Comparison of ENCODE assay signal across 22 cellular contexts in genomic region chr4:2074588-2074987, GRCh38. TPM values are rescaled to one million over a fixed set of nuclear protein-coding genes. Genes with fewer than 3 reads are reported as not detected.
DNase-seq lines count a peak whose midpoint lies in the region; ATAC-seq and TF ChIP-seq lines count a peak whose summit lies in the region.
"Had no signal": no experiment of that assay in that cellular context is flagged by ENCODE, and none has a peak within 500 bp of the region (broad histone marks: within the 10 kb centered on the region; RNA-seq: fewer than 3 reads in every experiment).

No MANE protein-coding gene starts in this region.

- H3K14ac ChIP-seq in neuronal stem cell (ENCODE audit: low read length) = no peak overlapping the region

- no peaks in the 10 kb centered on the region for H3K36me3 Mint-ChIP-seq in endodermal cell (ENCODE audit: low read depth)
- H3K36me3 Mint-ChIP-seq: CD8-positive, alpha-beta T cell had no signal

- H4K8ac ChIP-seq in neuronal stem cell (ENCODE audit: low read depth, low read length) = no peak overlapping the region

- H3K27me3 ChIP-seq in right cardiac atrium (ENCODE audit: control insufficient read depth, insufficient read depth) (no peaks in the 10 kb centered on the region), endodermal cell (ENCODE audit: control insufficient read depth, insufficient read depth, low read length, poor library complexity, severe bottlenecking) (no peaks in the 10 kb centered on the region), neuronal stem cell (ENCODE audit: control insufficient read depth in 3 of 3, insufficient read depth in 3 of 3, low read depth in 1 of 3, low read length in 3 of 3) (no peaks in the 10 kb centered on the region), PC-9 (ENCODE audit: insufficient read depth, low read depth) (no peaks in the 10 kb centered on the region)
- H3K27me3 ChIP-seq: SJSA1 had no signal

- no peak overlapping the region for H3K4me2 ChIP-seq in neuronal stem cell (ENCODE audit: insufficient read depth, low read length, poor library complexity, severe bottlenecking)
- no peak overlapping the region for H3K4me2 ChIP-seq in PC-9

- no peaks in the 10 kb centered on the region for H3F3A ChIP-seq in PC-9 (ENCODE audit: insufficient read depth, low read depth)

- no peak overlapping the region for H4K91ac ChIP-seq in neuronal stem cell (ENCODE audit: low read depth, low read length, poor library complexity)

- CTCF ChIA-PET in PC-9 (lab: Charles Lee) = no interaction called here

- H3K9me3 ChIP-seq in right cardiac atrium (ENCODE audit: control insufficient read depth, low read length) = no peaks in the 10 kb centered on the region
- H3K9me3 ChIP-seq in endodermal cell (ENCODE audit: control insufficient read depth, low read length) = no peaks in the 10 kb centered on the region
- H3K9me3 ChIP-seq in neuronal stem cell (replicated peaks in 1 of 2; ENCODE audit: control insufficient read depth in 2 of 2, insufficient read depth in 1 of 2, low read depth in 1 of 2, low read length in 2 of 2) = no peaks in the 10 kb centered on the region
- no peaks in the 10 kb centered on the region for H3K9me3 ChIP-seq in PC-9 (ENCODE audit: insufficient read depth, low read depth)
- H3K9me3 ChIP-seq: SJSA1 had no signal

- H3K4me3 ChIP-seq in right cardiac atrium (ENCODE audit: low read length) (no peak overlapping the region), endodermal cell (ENCODE audit: low read length) (no peak overlapping the region), neuronal stem cell (ENCODE audit: low read length in 2 of 2) (no peak overlapping the region), PC-9 (no peak overlapping the region)
- H3K4me3 ChIP-seq: SJSA1 had no signal

- H3K36me3 ChIP-seq in endodermal cell (ENCODE audit: control insufficient read depth, insufficient read depth, low read length) = no peaks in the 10 kb centered on the region
- H3K36me3 ChIP-seq in neuronal stem cell (replicated peaks in 1 of 2; ENCODE audit: control insufficient read depth in 2 of 2, insufficient read depth in 2 of 2, low read length in 2 of 2) = no peaks in the 10 kb centered on the region
- H3K36me3 ChIP-seq in PC-9 (ENCODE audit: low read depth) = no peaks in the 10 kb centered on the region
- H3K36me3 ChIP-seq: SJSA1 had no signal

- H3K79me1 ChIP-seq in neuronal stem cell (ENCODE audit: low read depth, low read length) = peaks cover 2% of the 10 kb centered on the region

- no peaks in the 10 kb centered on the region for H3K79me2 ChIP-seq in PC-9 (ENCODE audit: low read depth)

- H3K27ac Mint-ChIP-seq in endodermal cell = no peak overlapping the region
- H3K27ac Mint-ChIP-seq: CD8-positive, alpha-beta T cell had no signal

- no peak overlapping the region for H3K27ac ChIP-seq in right cardiac atrium (ENCODE audit: low read length)
- no peak overlapping the region for H3K27ac ChIP-seq in endodermal cell (ENCODE audit: low read depth, low read length)
- no peak overlapping the region for H3K27ac ChIP-seq in neuronal stem cell (replicated peaks; ENCODE audit: low read length)
- H3K27ac ChIP-seq in PC-9 = no peak overlapping the region
- H3K27ac ChIP-seq: SJSA1 had no signal

- BruUV-seq in PC-9 (replicated peaks; lab: Mats Ljungman, UMichigan) = no TSS peak

- peak overlapping the region; percentile 33 for H3K18ac ChIP-seq in neuronal stem cell (ENCODE audit: low read length)

- H3K27me3 Mint-ChIP-seq in endodermal cell (ENCODE audit: insufficient read depth) = no peaks in the 10 kb centered on the region

- H3K4me1 ChIP-seq in right cardiac atrium (ENCODE audit: control insufficient read depth, insufficient read depth, low read length) (no peaks in the 10 kb centered on the region), endodermal cell (ENCODE audit: control insufficient read depth, insufficient read depth, low read length) (peaks cover 3% of the 10 kb centered on the region), neuronal stem cell (ENCODE audit: control insufficient read depth in 2 of 2, insufficient read depth in 1 of 2, low read depth in 1 of 2, low read length in 2 of 2) (peaks cover 13 to 52% of the 10 kb centered on the region in 2 donors), PC-9 (replicated peaks; ENCODE audit: insufficient read depth) (no peaks in the 10 kb centered on the region)
- H3K4me1 ChIP-seq: SJSA1 had no signal

- no peak overlapping the region for H3K4ac ChIP-seq in neuronal stem cell (ENCODE audit: low read length)

- H3K4me3 Mint-ChIP-seq in endodermal cell = no peak overlapping the region
- H3K4me3 Mint-ChIP-seq: CD8-positive, alpha-beta T cell had no signal

- H2AFZ ChIP-seq in neuronal stem cell (ENCODE audit: low read length) = peak overlapping the region; percentile 38
- no peak overlapping the region for H2AFZ ChIP-seq in PC-9

- no peaks in the 10 kb centered on the region for H4K20me1 ChIP-seq in PC-9 (ENCODE audit: insufficient read depth)

- no peak overlapping the region for H2BK120ac ChIP-seq in neuronal stem cell (ENCODE audit: low read depth, low read length)

- no peaks in the 10 kb centered on the region for H3K9me3 Mint-ChIP-seq in endodermal cell
- H3K9me3 Mint-ChIP-seq: CD8-positive, alpha-beta T cell had no signal

- TF ChIP-seq CTCF in endodermal cell (conservative IDR thresholded peaks at IDR 0.05) (no peak), PC-9 (conservative IDR thresholded peaks at IDR 0.05) (no peak)

- WGBS in right cardiac atrium = 81% methylated on average over 11 of the region's 11 CpGs
- 92 to 100% methylated on average over 2 to 11 of the region's 11 CpGs for WGBS in endodermal cell (ENCODE audit: insufficient coverage in 1 of 2, insufficient read length in 1 of 2), 2 experiments
- no CpG with 5 or more reads among the region's 11 CpGs for WGBS in neuronal stem cell (ENCODE audit: extremely low coverage in 2 of 2, insufficient read length in 2 of 2, insufficient replicate concordance in 1 of 2), 2 donors

- no peak for ATAC-seq in right cardiac atrium
- no peak for ATAC-seq in GM18867 (IDR thresholded peaks at IDR 0.05; ENCODE audit: unreplicated experiment)
- ATAC-seq: CD8-positive, alpha-beta T cell; Panc1 had no signal

- H2AK5ac ChIP-seq in neuronal stem cell (ENCODE audit: low read depth, low read length) = no peak overlapping the region

- POLR2A ChIA-PET in PC-9 (lab: Charles Lee; ENCODE audit: unreplicated experiment) = no interaction called here

- no peak overlapping the region for H3K23ac ChIP-seq in neuronal stem cell (ENCODE audit: low read depth, low read length, poor library complexity)

- peak; percentile 35 for DNase-seq in cardiac septum (ENCODE audit: low spot score)
- no peak for DNase-seq in right cardiac atrium
- peak; percentile 33 for DNase-seq in endodermal cell
- DNase-seq in neuronal stem cell (ENCODE audit: low spot score) = no peak
- DNase-seq in activated gamma-delta T cell treated with Interleukin-2 at 50 U/mL for 16 hours = no peak
- no peak for DNase-seq in PC-9
- DNase-seq in SHP77 treated with DMSO at 0.1 percent for 48 hours (lab: John Stamatoyannopoulos, UW) = no peak
- DNase-seq: 8988T; C1 segment of cervical spinal cord; CD8-positive, alpha-beta T cell; DMS153; KG1; NCI-H1092; NCI-H1436 treated with DMSO at 0.1 percent for 48 hours; NCI-H1930; NCI-H226; NCI-H510A treated with DMSO at 0.1 percent for 48 hours; NCI-H774; NK-92 treated with Interleukin-12 subunit alpha and Interleukin-12 subunit beta, amount 100 ng/mL, for 24 hours had no signal

- no peak overlapping the region for H2BK15ac ChIP-seq in neuronal stem cell (ENCODE audit: low read length)

- H3K9ac ChIP-seq in endodermal cell (ENCODE audit: extremely low read depth, low read length, poor library complexity, severe bottlenecking) = no peak overlapping the region
- no peak overlapping the region for H3K9ac ChIP-seq in neuronal stem cell (ENCODE audit: low read depth, low read length, poor library complexity)

- no peak overlapping the region for H2BK5ac ChIP-seq in neuronal stem cell (ENCODE audit: low read length)

- no peaks in the 10 kb centered on the region for H3K9me2 ChIP-seq in PC-9 (ENCODE audit: insufficient read depth)

- intact Hi-C loops in cardiac septum (cut with DNase I) = no loop called here
- intact Hi-C loops in right cardiac atrium (cut with DNase I) = no loop called here
- intact Hi-C loops in PC-9 (cut with micrococcal nuclease; ENCODE audit: unreplicated experiment) = no loop called here

- peak overlapping the region; percentile 51 for H2BK12ac ChIP-seq in neuronal stem cell (ENCODE audit: low read length)

- H3K4me1 Mint-ChIP-seq in endodermal cell = no peaks in the 10 kb centered on the region

RNA-seq across cellular contexts. Expression of gene NAT8L, which starts 15.5 kb away (rescaled TPM):
- total RNA-seq in cardiac septum (1.1 TPM), right cardiac atrium (1 to 10 TPM; 2.9 to 5.2 (median 3.6) TPM), endodermal cell (1 to 10 TPM; 5.0 to 6.4 TPM), PC-9 (2021) (2.1 and 4.1 TPM in 2 replicates)
- 2.8 TPM for polyA plus RNA-seq in right cardiac atrium
- polyA plus RNA-seq in endodermal cell (2013, experiment 1 of 2) = 13.4 TPM
- polyA plus RNA-seq in endodermal cell (2013, experiment 2 of 2) = 11.1 TPM
- 5.1 TPM for polyA plus RNA-seq in neuronal stem cell (2013, experiment 1 of 2)
- 5.2 TPM for polyA plus RNA-seq in neuronal stem cell (2013, experiment 2 of 2)
- total RNA-seq: SJSA1 had no signal

Comparison
In these comparisons a context has a peak if more than half of its experiments do, and no peak if none do; other contexts are left out.
1. DNase-seq: peak in cardiac septum (single experiment) and endodermal cell (single experiment); none in right cardiac atrium (0 of 3), neuronal stem cell (single experiment), activated gamma-delta T cell treated with Interleukin-2 at 50 U/mL for 16 hours (single experiment), PC-9 (0 of 2) and SHP77 treated with DMSO at 0.1 percent for 48 hours (single experiment).